8 cellular contexts compared by ENCODE assay signal in genomic region chr22:44684506-44685383, GRCh38. TPM values are rescaled to one million over a fixed set of nuclear protein-coding genes. Genes with fewer than 3 reads are reported as not detected.
DNase-seq lines count a peak whose midpoint lies in the region; ATAC-seq and TF ChIP-seq lines count a peak whose summit lies in the region.

No MANE protein-coding gene starts in this region.

- H3K27ac Mint-ChIP-seq in endodermal cell = peak overlapping the region; percentile 93

- H3K9ac ChIP-seq in endodermal cell (ENCODE audit: extremely low read depth, low read length, poor library complexity, severe bottlenecking) = no peak overlapping the region

- ATAC-seq in GM19023 (IDR thresholded peaks at IDR 0.05; ENCODE audit: unreplicated experiment) (peak; percentile 50), HG03521 (IDR thresholded peaks at IDR 0.05; ENCODE audit: unreplicated experiment) (peak; percentile 64)

- no peak overlapping the region for H3K4me3 ChIP-seq in endodermal cell (ENCODE audit: low read length)

- H3K36me3 Mint-ChIP-seq in endodermal cell (ENCODE audit: low read depth) = no peaks in the 10 kb centered on the region

- no peaks in the 10 kb centered on the region for H3K9me3 ChIP-seq in endodermal cell (ENCODE audit: control insufficient read depth, low read length)

- DNase-seq in AML-193 (lab: John Stamatoyannopoulos, UW) = peak; percentile 87 to 88
- peak; percentile 87 to 90 for DNase-seq in NOMO-1 (lab: John Stamatoyannopoulos, UW; ENCODE audit: unreplicated experiment in 2 of 2)
- peak; percentile 64 to 71 (median 69) for DNase-seq in activated CD8-positive, alpha-beta memory T cell treated with anti-CD3 and anti-CD28 coated beads for 48 hours (ENCODE audit: low read depth in 2 of 3, low spot score in 2 of 3)
- DNase-seq in endodermal cell = peak; percentile 97
- peak; percentile 60 for DNase-seq in middle frontal gyrus (ENCODE audit: extremely low spot score, low spot score)
- DNase-seq in stimulated activated CD8-positive, alpha-beta memory T cell treated with anti-CD3 and anti-CD28 coated beads, Interleukin-4, amount 100 ng/mL, for 48 hours = peak; percentile 91

- no peaks in the 10 kb centered on the region for H3K27me3 ChIP-seq in endodermal cell (ENCODE audit: control insufficient read depth, insufficient read depth, low read length, poor library complexity, severe bottlenecking)

- no peaks in the 10 kb centered on the region for H3K9me3 Mint-ChIP-seq in endodermal cell

- H3K4me1 ChIP-seq in endodermal cell (ENCODE audit: control insufficient read depth, insufficient read depth, low read length) = no peaks in the 10 kb centered on the region

- H3K4me3 Mint-ChIP-seq in endodermal cell = no peak overlapping the region

- no peak overlapping the region for H3K27ac ChIP-seq in endodermal cell (ENCODE audit: low read depth, low read length)

- no peaks in the 10 kb centered on the region for H3K36me3 ChIP-seq in endodermal cell (ENCODE audit: control insufficient read depth, insufficient read depth, low read length)

- TF ChIP-seq CTCF in endodermal cell (conservative IDR thresholded peaks at IDR 0.05) = peak; percentile 100

- WGBS in endodermal cell (ENCODE audit: insufficient coverage in 1 of 2, insufficient read length in 1 of 2), 2 experiments = 46 to 60% methylated on average over 2 to 23 of the region's 23 CpGs

- no peaks in the 10 kb centered on the region for H3K27me3 Mint-ChIP-seq in endodermal cell (ENCODE audit: insufficient read depth)

- peaks cover 12% of the 10 kb centered on the region for H3K4me1 Mint-ChIP-seq in endodermal cell

RNA-seq across cellular contexts. Expression of gene PRR5, which starts 17.3 kb away (rescaled TPM):
- total RNA-seq in endodermal cell = 10 to 100 TPM; 32.0 to 37.2 TPM
- 13.0 TPM for polyA plus RNA-seq in endodermal cell (2013, experiment 1 of 2)
- polyA plus RNA-seq in endodermal cell (2013, experiment 2 of 2) = 12.3 TPM
